In the genomic region with DNA sequence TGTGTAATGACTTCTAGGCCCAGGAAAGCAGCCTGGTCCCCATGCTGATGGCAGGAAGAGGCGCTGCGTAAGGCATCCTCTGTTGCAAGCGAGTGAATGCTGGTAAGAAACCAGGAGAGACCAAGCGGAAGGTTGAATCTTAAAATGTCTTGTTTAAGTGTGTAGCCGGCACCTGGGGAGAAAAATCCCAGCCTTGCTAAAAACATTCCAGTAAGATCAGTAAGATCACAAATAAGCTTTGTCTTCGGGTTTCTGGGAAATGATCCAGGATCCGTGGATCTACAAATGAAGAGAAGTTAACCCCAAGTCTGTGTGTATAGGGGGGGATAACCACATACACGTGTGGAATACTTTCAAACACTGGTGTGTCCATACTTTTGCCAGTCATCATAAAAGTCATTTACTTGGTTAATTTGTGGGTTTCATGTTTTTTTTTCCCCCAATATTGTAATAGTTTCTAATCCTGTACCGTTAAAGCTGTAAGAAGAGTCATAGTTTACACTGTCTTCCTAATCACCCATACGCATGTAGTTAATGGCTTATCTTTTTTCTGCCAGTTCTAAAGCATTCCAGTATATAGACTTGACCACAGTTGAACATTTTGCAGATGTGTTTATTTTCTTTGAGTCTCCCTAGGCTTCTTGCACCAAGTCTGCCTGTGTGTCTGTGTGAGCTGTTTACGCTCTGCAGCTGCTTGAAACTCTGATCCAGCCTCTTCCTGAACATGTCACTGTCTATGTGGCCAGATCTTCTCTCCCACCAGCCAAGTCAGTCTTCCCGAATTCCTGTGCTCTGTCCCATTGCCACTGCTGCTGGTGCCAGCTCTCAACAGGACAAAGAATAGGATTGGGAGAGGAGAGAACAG, we compare ENCODE assay signal across 16 cellular contexts.
DNase-seq lines count a peak whose midpoint lies in the region; FAIRE-seq and TF ChIP-seq lines count a peak whose summit lies in the region.
"Had no signal": no experiment of that assay in that cellular context is flagged by ENCODE, and none has a peak within 500 bp of the region (broad histone marks: within the 10 kb centered on the region; RNA-seq: fewer than 3 reads in every experiment).

No MANE protein-coding gene starts in this region.

- H3K27ac Mint-ChIP-seq in osteocyte (ENCODE audit: unreplicated experiment), result peak overlapping the region; percentile 20
- H3K27ac Mint-ChIP-seq: CD8-positive, alpha-beta memory T cell had no signal

- no peaks in the 10 kb centered on the region for H3K36me3 ChIP-seq in SJCRH30
- H3K36me3 ChIP-seq: ascending aorta, upper lobe of right lung had no signal

- no peaks in the 10 kb centered on the region for H3K27me3 Mint-ChIP-seq in osteocyte (ENCODE audit: unreplicated experiment)

- H3K4me3 Mint-ChIP-seq in osteocyte (ENCODE audit: unreplicated experiment), result no peak overlapping the region
- H3K4me3 Mint-ChIP-seq: CD8-positive, alpha-beta memory T cell had no signal

- H3K36me3 Mint-ChIP-seq in osteocyte (ENCODE audit: unreplicated experiment), result peaks cover 2% of the 10 kb centered on the region
- H3K36me3 Mint-ChIP-seq: CD8-positive, alpha-beta memory T cell had no signal

- peak; percentile 82 for DNase-seq in Daoy (ENCODE audit: low read depth)
- DNase-seq in SJCRH30, result peak; percentile 53 to 71
- peak; percentile 99 for DNase-seq in fibroblast of peridontal ligament (ENCODE audit: extremely low read depth)
- peak; percentile 49 for DNase-seq in osteocyte (ENCODE audit: extremely low spot score, unreplicated experiment)
- no peak for DNase-seq in GM19239 (ENCODE audit: insufficient read length, low spot score)
- no peak for DNase-seq in RKO (ENCODE audit: low spot score)
- no peak for DNase-seq in KBM-7
- no peak for DNase-seq in HUDEP-2 (lab: John Stamatoyannopoulos, UW; ENCODE audit: unreplicated experiment in 76 of 76)
- DNase-seq: activated T-cell treated with anti-CD3 and anti-CD28 coated beads, Interleukin-2, amount 50 U/mL, for 1 hour; CD8-positive, alpha-beta memory T cell; glutamatergic neuron; midbrain; NCI-H2227 treated with DMSO at 0.1 percent for 48 hours; retina; upper lobe of right lung had no signal

- no peak for FAIRE-seq in GM19239 (lab: Jason Lieb, UNC)

- in situ Hi-C loops in KBM-7 (cut with MboI; ENCODE audit: low pct_unique_long_range_greater_than_20kb, low sequenced_read_pairs), result no loop called here

- no peak for TF ChIP-seq CTCF in osteocyte (IDR thresholded peaks at IDR 0.05)

- H3K4me3 ChIP-seq in SJCRH30, result no peak overlapping the region
- H3K4me3 ChIP-seq: ascending aorta, upper lobe of right lung had no signal

- H3K27me3 ChIP-seq in SJCRH30, result no peaks in the 10 kb centered on the region
- H3K27me3 ChIP-seq: ascending aorta, upper lobe of right lung had no signal

- peaks cover 19% of the 10 kb centered on the region for H3K4me1 ChIP-seq in SJCRH30
- H3K4me1 ChIP-seq: ascending aorta had no signal

- H3K9me3 Mint-ChIP-seq in osteocyte (ENCODE audit: unreplicated experiment), result no peaks in the 10 kb centered on the region

- H3K9me3 ChIP-seq in SJCRH30 (replicated peaks), result no peaks in the 10 kb centered on the region
- H3K9me3 ChIP-seq: ascending aorta, upper lobe of right lung had no signal

- no peak overlapping the region for H3K27ac ChIP-seq in SJCRH30
- H3K27ac ChIP-seq: ascending aorta, upper lobe of right lung had no signal

- peaks cover 24% of the 10 kb centered on the region for H3K4me1 Mint-ChIP-seq in osteocyte (ENCODE audit: unreplicated experiment)
- H3K4me1 Mint-ChIP-seq: CD8-positive, alpha-beta memory T cell had no signal

Comparison
In these comparisons a context has a peak if more than half of its experiments do, and no peak if none do; other contexts are left out.
1. DNase-seq: peak in Daoy (single experiment), SJCRH30 (2 of 2), fibroblast of peridontal ligament (single experiment) and osteocyte (single experiment); none in GM19239 (single experiment), RKO (single experiment), KBM-7 (single experiment) and HUDEP-2 (0 of 76).